ENCODE assay signal across 9 cellular contexts in genomic region chr10:5546891-5547683, GRCh38. TPM values are rescaled to one million over a fixed set of nuclear protein-coding genes. Genes with fewer than 3 reads are reported as not detected.
DNase-seq lines count a peak whose midpoint lies in the region; TF ChIP-seq lines count a peak whose summit lies in the region.
"Had no signal": no experiment of that assay in that cellular context is flagged by ENCODE, and none has a peak within 500 bp of the region (broad histone marks: within the 10 kb centered on the region; RNA-seq: fewer than 3 reads in every experiment).

No MANE protein-coding gene starts in this region.

- H3K9me3 Mint-ChIP-seq in type B pancreatic cell: no peaks in the 10 kb centered on the region

- TF ChIP-seq CTCF in astrocyte of the spinal cord (IDR thresholded peaks at IDR 0.05; ENCODE audit: low read depth, low read length): no peak
- TF ChIP-seq CTCF in type B pancreatic cell (conservative IDR thresholded peaks at IDR 0.05): no peak

- peak overlapping the region; percentile 68 for H3K4me3 Mint-ChIP-seq in type B pancreatic cell

- peaks cover 4% of the 10 kb centered on the region for H3K36me3 Mint-ChIP-seq in type B pancreatic cell

- H3K27ac Mint-ChIP-seq in type B pancreatic cell: no peak overlapping the region

- H3K4me1 Mint-ChIP-seq in type B pancreatic cell (ENCODE audit: unreplicated experiment): peaks cover 10% of the 10 kb centered on the region

- in situ Hi-C loops in astrocyte of the spinal cord (cut with HindIII; ENCODE audit: low sequenced_read_pairs): no loop called here

- peak overlapping the region; percentile 3 for H3K27ac ChIP-seq in layer of hippocampus (ENCODE audit: low read depth, low read length)

- no peak overlapping the region for H3K4me3 ChIP-seq in astrocyte of the spinal cord (ENCODE audit: low read depth, low read length)

- H3K27me3 ChIP-seq in layer of hippocampus (ENCODE audit: control insufficient read depth, insufficient read depth, low read length): no peaks in the 10 kb centered on the region

- H3K27me3 Mint-ChIP-seq in type B pancreatic cell: no peaks in the 10 kb centered on the region

- peak; percentile 18 for DNase-seq in activated CD4-positive, CD25-positive, alpha-beta regulatory T cell treated with anti-CD3 and anti-CD28 coated beads, Interleukin-2, amount 50 U/mL, for 72 hours
- no peak for DNase-seq in activated CD4-positive, CD25-positive, alpha-beta regulatory T cell (lab: John Stamatoyannopoulos, UW)
- peak; percentile 57 for DNase-seq in astrocyte of the spinal cord (ENCODE audit: low read depth, low spot score)
- no peak for DNase-seq in type B pancreatic cell (ENCODE audit: extremely low spot score, unreplicated experiment)
- DNase-seq in foreskin melanocyte: no peak
- DNase-seq in stimulated activated CD4-positive, alpha-beta T cell treated with anti-CD3 and anti-CD28 coated beads, Interleukin-2, amount 100 ng/mL, for 48 hours: no peak
- no peak for DNase-seq in NCI-H187 treated with DMSO at 0.1 percent for 48 hours (lab: John Stamatoyannopoulos, UW)
- DNase-seq: activated CD4-positive, alpha-beta T cell treated with anti-CD3 and anti-CD28 coated beads for 1 hour had no signal

RNA-seq across cellular contexts. Expression of gene CALML3, which starts 22.3 kb away (rescaled TPM):
- total RNA-seq in type B pancreatic cell (ENCODE audit: low replicate concordance): not detected in 2 replicates

RNA-seq across cellular contexts. Expression of gene CALML5, which starts 47.7 kb away (rescaled TPM):
- not detected in 2 replicates for total RNA-seq in type B pancreatic cell (ENCODE audit: low replicate concordance)

Comparison
In these comparisons a context has a peak if more than half of its experiments do, and no peak if none do; other contexts are left out.
1. DNase-seq: peak in activated CD4-positive, CD25-positive, alpha-beta regulatory T cell treated with anti-CD3 and anti-CD28 coated beads, Interleukin-2, amount 50 U/mL, for 72 hours (single experiment) and astrocyte of the spinal cord (single experiment); none in activated CD4-positive, CD25-positive, alpha-beta regulatory T cell (0 of 4), type B pancreatic cell (single experiment), foreskin melanocyte (single experiment), stimulated activated CD4-positive, alpha-beta T cell treated with anti-CD3 and anti-CD28 coated beads, Interleukin-2, amount 100 ng/mL, for 48 hours (0 of 2) and NCI-H187 treated with DMSO at 0.1 percent for 48 hours (single experiment).